ENCODE assay signal across 15 cellular contexts in genomic region chr10:3391657-3392056, GRCh38.
DNase-seq lines count a peak whose midpoint lies in the region; ATAC-seq and TF ChIP-seq lines count a peak whose summit lies in the region.
"Had no signal": no experiment of that assay in that cellular context is flagged by ENCODE, and none has a peak within 500 bp of the region (broad histone marks: within the 10 kb centered on the region; RNA-seq: fewer than 3 reads in every experiment).

No MANE protein-coding gene starts in this region.

- H4K5ac ChIP-seq in IMR-90 (ENCODE audit: low read depth, low read length), result no peak overlapping the region

- H4K8ac ChIP-seq in IMR-90 (ENCODE audit: low read depth in 2 of 2, low read length in 2 of 2), result peak overlapping the region; percentile 50 to 87; a peak in 2 of 4 replicates

- H3K27ac ChIP-seq in AG04450 (ENCODE audit: low read depth, low read length) (no peak overlapping the region), IMR-90 (ENCODE audit: insufficient read depth, low read length) (no peak overlapping the region)
- H3K27ac ChIP-seq: A549 had no signal

- H3K18ac ChIP-seq in IMR-90 (ENCODE audit: low read depth, low read length), result no peak overlapping the region

- H2AFZ ChIP-seq in IMR-90 (replicated peaks; ENCODE audit: low read length, poor library complexity), result no peak overlapping the region

- peaks cover 6% of the 10 kb centered on the region; the same call in 1 of the 2 replicates for H3K4me1 ChIP-seq in IMR-90 (ENCODE audit: control insufficient read depth, insufficient read depth, low read length)
- H3K4me1 ChIP-seq: A549, HAP-1 had no signal

- H2BK5ac ChIP-seq in IMR-90 (ENCODE audit: low read depth, low read length, poor library complexity, severe bottlenecking), result no peak overlapping the region

- H2BK120ac ChIP-seq in IMR-90 (ENCODE audit: low read depth, low read length), result no peak overlapping the region; the same call in 1 of the 2 replicates

- H2BK20ac ChIP-seq in IMR-90 (ENCODE audit: low read depth, low read length), result no peak overlapping the region

- no peak overlapping the region for H3K56ac ChIP-seq in IMR-90 (ENCODE audit: extremely low read depth, insufficient read depth, low read length)

- TF ChIP-seq CTCF in AG04450 (IDR thresholded peaks at IDR 0.05; ENCODE audit: low read depth, low read length) (no peak), IMR-90 (conservative IDR thresholded peaks at IDR 0.05; ENCODE audit: low read depth, low read length) (no peak), fibroblast of villous mesenchyme (IDR thresholded peaks at IDR 0.05; ENCODE audit: insufficient read depth, low read depth, low read length) (no peak)

- H3K23ac ChIP-seq in IMR-90 (ENCODE audit: low read depth, low read length), result no peak overlapping the region

- ATAC-seq in IMR-90 (ENCODE audit: low read depth) (peak; percentile 85), left lobe of liver (no peak)
- ATAC-seq: A549; CD8-positive, alpha-beta T cell had no signal

- H2BK15ac ChIP-seq in IMR-90 (ENCODE audit: low read depth, low read length), result peak overlapping the region; percentile 91; the same call in 1 of the 3 replicates

- H3K36me3 ChIP-seq in IMR-90 (ENCODE audit: control insufficient read depth, insufficient read depth, low read length), result no peaks in the 10 kb centered on the region
- H3K36me3 ChIP-seq: HAP-1 had no signal

- H3K9me3 ChIP-seq in AG04450 (ENCODE audit: control insufficient read depth, insufficient read depth, low read length), result peaks cover 4% of the 10 kb centered on the region; the same call in 1 of the 2 replicates
- peaks cover 3% of the 10 kb centered on the region for H3K9me3 ChIP-seq in IMR-90 (ENCODE audit: control insufficient read depth, insufficient read depth, low read length)
- H3K9me3 ChIP-seq: A549, HAP-1 had no signal

- no CpG with 5 or more reads among the region's 1 CpG for WGBS in IMR-90 (ENCODE audit: extremely low coverage in 2 of 2, insufficient read length in 1 of 2), 2 experiments

- POLR2A ChIA-PET in AG04450 (lab: Yijun Ruan, JAX) (no interaction called here), IMR-90 (lab: Charles Lee; ENCODE audit: unreplicated experiment) (no interaction called here)

- H3K4ac ChIP-seq in IMR-90 (ENCODE audit: low read depth, low read length), result no peak overlapping the region

- H3K14ac ChIP-seq in IMR-90 (replicated peaks; ENCODE audit: low read depth, low read length), result no peak overlapping the region

- intact Hi-C loops in IMR-90 (cut with micrococcal nuclease), result loop anchor here (5.0 kb wide), 1 partner anchor 371 kb away; no protein-coding TSS in a partner anchor

- TF ChIP-seq POLR2A in IMR-90 (IDR thresholded peaks at IDR 0.05; ENCODE audit: low read depth, low read length), result no peak

- in situ Hi-C loops in IMR-90 (cut with MboI; ENCODE audit: low sequenced_read_pairs), result no loop called here

- H3K27me3 ChIP-seq in AG04450 (ENCODE audit: control insufficient read depth, insufficient read depth, low read length) (no peaks in the 10 kb centered on the region), IMR-90 (ENCODE audit: control insufficient read depth, insufficient read depth, low read length) (no peaks in the 10 kb centered on the region)

- peaks cover 11% of the 10 kb centered on the region for H3K9me1 ChIP-seq in IMR-90 (ENCODE audit: insufficient read depth, low read length)

- no peaks in the 10 kb centered on the region for H3K79me1 ChIP-seq in IMR-90 (ENCODE audit: low read depth in 1 of 2, low read length in 2 of 2)

- no peak overlapping the region; the same call in 1 of the 2 replicates for H2AK5ac ChIP-seq in IMR-90 (ENCODE audit: low read depth, low read length)

- DNase-seq in AG04450 (ENCODE audit: low read depth, low spot score) (peak; percentile 27), EH (ENCODE audit: low read depth) (peak; percentile 19), IMR-90 (peak; percentile 52), fibroblast of villous mesenchyme (ENCODE audit: low read depth) (peak; percentile 10), left lobe of liver (ENCODE audit: low spot score) (no peak), T1000 (lab: John Stamatoyannopoulos, UW) (no peak), iPS-NIHi11 (ENCODE audit: low spot score) (no peak)
- DNase-seq in activated CD4-positive, alpha-beta T cell treated with anti-CD3 and anti-CD28 coated beads, Interleukin-2, amount 50 U/mL, for 4 hours, result no peak
- DNase-seq: CD8-positive, alpha-beta T cell; COR-L47; DMS153; DMS79 treated with DMSO at 0.1 percent for 48 hours; GF-D8 had no signal

- BruUV-seq in IMR-90 (replicated peaks; lab: Mats Ljungman, UMichigan), result no TSS peak

- no peak for TF ChIP-seq RAD21 in IMR-90 (IDR thresholded peaks at IDR 0.05; ENCODE audit: low read length)

- no peak overlapping the region for H3K4me3 ChIP-seq in AG04450 (ENCODE audit: low read depth, low read length)
- H3K4me3 ChIP-seq in IMR-90 (ENCODE audit: insufficient read depth, low read depth, low read length), result no peak overlapping the region
- no peak overlapping the region for H3K4me3 ChIP-seq in fibroblast of villous mesenchyme (ENCODE audit: low read depth, low read length)
- H3K4me3 ChIP-seq: A549, HAP-1 had no signal

- no peaks in the 10 kb centered on the region for H4K20me1 ChIP-seq in IMR-90 (ENCODE audit: insufficient read depth, low read length)

- H3K9ac ChIP-seq in IMR-90 (ENCODE audit: low read depth, low read length), result no peak overlapping the region

- H2AK9ac ChIP-seq in IMR-90 (replicated peaks; ENCODE audit: low read depth, low read length, poor library complexity), result no peak overlapping the region

- H4K91ac ChIP-seq in IMR-90 (ENCODE audit: insufficient read depth, low read depth, low read length), result no peak overlapping the region

- dilution Hi-C loops in IMR-90 (cut with HindIII; ENCODE audit: low sequenced_read_pairs, unreplicated experiment), result no loop called here

- CTCF ChIA-PET in AG04450 (lab: Charles Lee), result no interaction called here
- CTCF ChIA-PET in IMR-90 (lab: Yijun Ruan, JAX), result no interaction called here

- no peak overlapping the region; the same call in 1 of the 2 replicates for H3K4me2 ChIP-seq in IMR-90 (ENCODE audit: low read depth, low read length)
- H3K4me2 ChIP-seq: A549 had no signal

TF ChIP-seq in IMR-90, 13 proteins besides CTCF, POLR2A, EP300 and RAD21:
- TF ChIP-seq FOS (IDR thresholded peaks at IDR 0.05; ENCODE audit: low read depth, low read length), result no peak
- no peak for TF ChIP-seq USF2 (IDR thresholded peaks at IDR 0.05; ENCODE audit: low read depth, low read length)

Comparison
In these comparisons a context has a peak if more than half of its experiments do, and no peak if none do; other contexts are left out.
1. DNase-seq: peak in AG04450 (single experiment), EH (single experiment), IMR-90 (single experiment) and fibroblast of villous mesenchyme (single experiment); none in left lobe of liver (single experiment), T1000 (single experiment), iPS-NIHi11 (single experiment) and activated CD4-positive, alpha-beta T cell treated with anti-CD3 and anti-CD28 coated beads, Interleukin-2, amount 50 U/mL, for 4 hours (0 of 2).